ENCODE assay signal across 9 cellular contexts in genomic region chr4:123649644-123650356, GRCh38.
DNase-seq lines count a peak whose midpoint lies in the region; ATAC-seq and TF ChIP-seq lines count a peak whose summit lies in the region.
"Had no signal": no experiment of that assay in that cellular context is flagged by ENCODE, and none has a peak within 500 bp of the region (broad histone marks: within the 10 kb centered on the region; RNA-seq: fewer than 3 reads in every experiment).

No MANE protein-coding gene starts in this region.

- H3K27ac Mint-ChIP-seq in activated CD8-positive, alpha-beta T cell treated with anti-CD3 and anti-CD28 coated beads for 36 hours = no peak overlapping the region
- H3K27ac Mint-ChIP-seq: dendritic cell treated with granulocyte-macrophage colony-stimulating factor and Interleukin-4, amounts not matched to agents 40 ng/mL and 50 ng/mL, for 4 days had no signal

- CTCF ChIA-PET in activated CD8-positive, alpha-beta T cell treated with anti-CD3 and anti-CD28 coated beads for 36 hours (lab: Charles Lee) = interaction anchor here (0.8 to 2.6 kb wide), 4 partner anchors 10 to 673 kb away, joined by 3 to 13 read pairs (median 4); no protein-coding TSS in a partner anchor

- H3K4me1 ChIP-seq in upper lobe of left lung (peaks cover 0 to 13% (median 4%) of the 10 kb centered on the region in 4 donors), tibial nerve (peaks cover 0 to 30% (median 6%) of the 10 kb centered on the region in 4 donors)

- no peaks in the 10 kb centered on the region for H3K36me3 Mint-ChIP-seq in activated CD8-positive, alpha-beta T cell treated with anti-CD3 and anti-CD28 coated beads for 36 hours (ENCODE audit: low read depth)

- H3K9me3 Mint-ChIP-seq in activated CD8-positive, alpha-beta T cell treated with anti-CD3 and anti-CD28 coated beads for 36 hours = no peaks in the 10 kb centered on the region
- H3K9me3 Mint-ChIP-seq: dendritic cell treated with granulocyte-macrophage colony-stimulating factor and Interleukin-4, amounts not matched to agents 40 ng/mL and 50 ng/mL, for 4 days had no signal

- H3K4me3 Mint-ChIP-seq in activated CD8-positive, alpha-beta T cell treated with anti-CD3 and anti-CD28 coated beads for 36 hours = no peak overlapping the region
- H3K4me3 Mint-ChIP-seq: dendritic cell treated with granulocyte-macrophage colony-stimulating factor and Interleukin-4, amounts not matched to agents 40 ng/mL and 50 ng/mL, for 4 days had no signal

- ATAC-seq in GM21723 (IDR thresholded peaks at IDR 0.05; ENCODE audit: unreplicated experiment) = peak; percentile 29
- peak; percentile 90 for ATAC-seq in left lobe of liver
- ATAC-seq in upper lobe of left lung (ENCODE audit: low FRiP score in 2 of 2) = peak; percentile 56 to 73
- no peak for ATAC-seq in activated CD8-positive, alpha-beta T cell treated with anti-CD3 and anti-CD28 coated beads for 36 hours

- DNase-seq in AG20443 (ENCODE audit: low spot score) (peak; percentile 52), NCI-H1048 (lab: John Stamatoyannopoulos, UW) (peak; percentile 77), astrocyte of the cerebellum (ENCODE audit: low read depth) (peak; percentile 28), left lobe of liver (ENCODE audit: low spot score) (no peak), upper lobe of left lung (peak in 1 of 2 donors; percentile 26), tibial nerve (ENCODE audit: low spot score in 2 of 2) (no peak)
- DNase-seq in activated CD8-positive, alpha-beta T cell treated with anti-CD3 and anti-CD28 coated beads for 36 hours = no peak

- H3K27ac ChIP-seq in upper lobe of left lung (peak overlapping the region; percentile 26 to 61 (median 46)), tibial nerve (peak overlapping the region in 2 of 4 donors; percentile 46 to 51)

- H3K27me3 ChIP-seq in upper lobe of left lung = no peaks in the 10 kb centered on the region
- no peaks in the 10 kb centered on the region for H3K27me3 ChIP-seq in tibial nerve

- intact Hi-C loops in activated CD8-positive, alpha-beta T cell treated with anti-CD3 and anti-CD28 coated beads for 36 hours (cut with micrococcal nuclease) = no loop called here

- WGBS in upper lobe of left lung, 2 donors = 48 to 53% methylated on average over 11 of the region's 11 CpGs
- WGBS in tibial nerve, 2 donors = 38 to 43% methylated on average over 11 of the region's 11 CpGs

- no peak for TF ChIP-seq POLR2A in upper lobe of left lung (IDR thresholded peaks at IDR 0.05)
- no peak for TF ChIP-seq POLR2A in tibial nerve (IDR thresholded peaks at IDR 0.05)

- H3K36me3 ChIP-seq in upper lobe of left lung (no peaks in the 10 kb centered on the region), tibial nerve (no peaks in the 10 kb centered on the region)

- no peaks in the 10 kb centered on the region for H3K27me3 Mint-ChIP-seq in activated CD8-positive, alpha-beta T cell treated with anti-CD3 and anti-CD28 coated beads for 36 hours
- H3K27me3 Mint-ChIP-seq: dendritic cell treated with granulocyte-macrophage colony-stimulating factor and Interleukin-4, amounts not matched to agents 40 ng/mL and 50 ng/mL, for 4 days had no signal

- H3K4me3 ChIP-seq in astrocyte of the cerebellum (ENCODE audit: low read depth, low read length) (no peak overlapping the region), upper lobe of left lung (no peak overlapping the region), tibial nerve (no peak overlapping the region)

- in situ Hi-C loops in astrocyte of the cerebellum (cut with HindIII; ENCODE audit: low sequenced_read_pairs) = loop anchor here (5.0 to 25.0 kb wide), 2 partner anchors 103 to 262 kb away; partner anchors contain the start of gene SPRY1

- no peaks in the 10 kb centered on the region for H3K4me1 Mint-ChIP-seq in activated CD8-positive, alpha-beta T cell treated with anti-CD3 and anti-CD28 coated beads for 36 hours (ENCODE audit: low read depth)

- no peak for TF ChIP-seq CTCF in astrocyte of the cerebellum (IDR thresholded peaks at IDR 0.05; ENCODE audit: low read depth, low read length, missing control alignments)
- no peak for TF ChIP-seq CTCF in upper lobe of left lung (IDR thresholded peaks at IDR 0.05)
- no peak for TF ChIP-seq CTCF in tibial nerve (IDR thresholded peaks at IDR 0.05)
- no peak for TF ChIP-seq CTCF in activated CD8-positive, alpha-beta T cell treated with anti-CD3 and anti-CD28 coated beads for 36 hours (IDR thresholded peaks at IDR 0.05)

- H3K9me3 ChIP-seq in upper lobe of left lung (no peaks in the 10 kb centered on the region), tibial nerve (no peaks in the 10 kb centered on the region)

- TF ChIP-seq EP300 in upper lobe of left lung (IDR thresholded peaks at IDR 0.05) (no peak), tibial nerve (IDR thresholded peaks at IDR 0.05) (no peak)

- POLR2A ChIA-PET in activated CD8-positive, alpha-beta T cell treated with anti-CD3 and anti-CD28 coated beads for 36 hours (lab: Charles Lee) = no interaction called here

Comparison
In these comparisons a context has a peak if more than half of its experiments do, and no peak if none do; other contexts are left out.
1. DNase-seq: peak in AG20443 (single experiment), NCI-H1048 (single experiment) and astrocyte of the cerebellum (single experiment); none in left lobe of liver (single experiment), tibial nerve (0 of 2) and activated CD8-positive, alpha-beta T cell treated with anti-CD3 and anti-CD28 coated beads for 36 hours (single experiment).